12 cellular contexts compared by ENCODE assay signal in genomic region chr9:69200071-69200470, GRCh38. TPM values are rescaled to one million over a fixed set of nuclear protein-coding genes. Genes with fewer than 3 reads are reported as not detected.
DNase-seq lines count a peak whose midpoint lies in the region; ATAC-seq, FAIRE-seq and TF ChIP-seq lines count a peak whose summit lies in the region.
"Had no signal": no experiment of that assay in that cellular context is flagged by ENCODE, and none has a peak within 500 bp of the region (broad histone marks: within the 10 kb centered on the region; RNA-seq: fewer than 3 reads in every experiment).

No MANE protein-coding gene starts in this region.

- peak overlapping the region in 6 of 8 donors; percentile 5 to 65 (median 36) for H3K4me3 Mint-ChIP-seq in CD4-positive, alpha-beta memory T cell

- peaks cover 10% of the 10 kb centered on the region for H3K4me1 ChIP-seq in CD4-positive, alpha-beta memory T cell (ENCODE audit: insufficient read depth, low read length)
- peaks cover 5 to 35% of the 10 kb centered on the region in 2 experiments; a peak in 4 of 5 replicates for H3K4me1 ChIP-seq in K562 (replicated peaks in 1 of 2; ENCODE audit: control insufficient read depth in 2 of 2, insufficient read depth in 2 of 2, low read length in 2 of 2)
- peaks cover 4 to 6% of the 10 kb centered on the region in 2 donors for H3K4me1 ChIP-seq in kidney (ENCODE audit: control insufficient read depth in 1 of 2, insufficient read depth in 1 of 2, low read depth in 1 of 2, low read length in 2 of 2)
- peaks cover 26% of the 10 kb centered on the region for H3K4me1 ChIP-seq in suprapubic skin

- TF ChIP-seq POLR2A in K562 (conservative IDR thresholded peaks at IDR 0.05) (no peak), suprapubic skin (IDR thresholded peaks at IDR 0.05) (no peak)

- intact Hi-C loops in CD4-positive, alpha-beta memory T cell (cut with micrococcal nuclease): no loop called here
- intact Hi-C loops in K562 (cut with micrococcal nuclease): no loop called here
- intact Hi-C loops in kidney (cut with DNase I): no loop called here

- H3K4me3 ChIP-seq in CD4-positive, alpha-beta memory T cell (ENCODE audit: low read length in 2 of 2): no peak overlapping the region
- H3K4me3 ChIP-seq in K562 (no peak overlapping the region), kidney (ENCODE audit: low read length in 2 of 2) (no peak overlapping the region), suprapubic skin (no peak overlapping the region)
- H3K4me3 ChIP-seq: transverse colon had no signal

- no peaks in the 10 kb centered on the region for H3K36me3 Mint-ChIP-seq in CD4-positive, alpha-beta memory T cell

- no peak overlapping the region for H3K4me2 ChIP-seq in K562 (ENCODE audit: insufficient read depth, low read length)

- no peaks in the 10 kb centered on the region for H3K9me3 Mint-ChIP-seq in CD4-positive, alpha-beta memory T cell

- peak in 1 of 2 experiments; percentile 36; a peak in 1 of 4 replicates for TF ChIP-seq RAD21 in K562 (CRISPR knock-in tag; conservative IDR thresholded peaks at IDR 0.05 in 1 of 2, IDR thresholded peaks at IDR 0.05 in 1 of 2)

- no peak overlapping the region for H3K27ac Mint-ChIP-seq in CD4-positive, alpha-beta memory T cell

- no peaks in the 10 kb centered on the region for H3K9me3 ChIP-seq in CD4-positive, alpha-beta memory T cell (ENCODE audit: control insufficient read depth in 1 of 2, low read length in 2 of 2)
- H3K9me3 ChIP-seq in K562 (replicated peaks; ENCODE audit: control insufficient read depth, insufficient read depth, low read depth, low read length) (no peaks in the 10 kb centered on the region), kidney (ENCODE audit: control insufficient read depth in 1 of 2, low read length in 2 of 2) (no peaks in the 10 kb centered on the region), suprapubic skin (no peaks in the 10 kb centered on the region)
- H3K9me3 ChIP-seq: transverse colon had no signal

- CTCF ChIA-PET in CD4-positive, alpha-beta memory T cell (lab: Charles Lee; ENCODE audit: partially characterized antibody): interaction anchor here (0.6 to 12.0 kb wide), 3 partner anchors 9 to 202 kb away, joined by 3 to 250 read pairs (median 3); no protein-coding TSS in a partner anchor
- CTCF ChIA-PET in K562 (lab: Yijun Ruan, JAX; ENCODE audit: low intra/inter-chr PET ratio): interaction anchor here (1.6 kb wide), 1 partner anchor 146 kb away, joined by 5 read pairs; no protein-coding TSS in a partner anchor

- H3K27me3 Mint-ChIP-seq in CD4-positive, alpha-beta memory T cell: no peaks in the 10 kb centered on the region

- 25% methylated on average over 3 of the region's 6 CpGs for WGBS in K562 (ENCODE audit: insufficient coverage, low coverage, missing lambda C conversion rate)
- WGBS in suprapubic skin: 45% methylated on average over 6 of the region's 6 CpGs

- POLR2A ChIA-PET in CD4-positive, alpha-beta memory T cell (lab: Charles Lee; ENCODE audit: partially characterized antibody): no interaction called here
- POLR2A ChIA-PET in K562 (lab: Yijun Ruan, JAX): interaction anchor here (0.7 to 1.2 kb wide), 3 partner anchors 13 to 487 kb away, joined by 3 to 5 read pairs (median 3); no protein-coding TSS in a partner anchor

- BruUV-seq in K562 (replicated peaks; lab: Mats Ljungman, UMichigan): no TSS peak

- peak; percentile 80 for ATAC-seq in K562
- no peak for ATAC-seq in GM21381 (IDR thresholded peaks at IDR 0.05; ENCODE audit: unreplicated experiment)
- ATAC-seq in GM21825 (IDR thresholded peaks at IDR 0.05; ENCODE audit: unreplicated experiment): no peak

- no peaks in the 10 kb centered on the region; the same call in 1 of the 2 replicates for H4K20me1 ChIP-seq in K562 (replicated peaks; ENCODE audit: control insufficient read depth, insufficient read depth, low read length)

- no peaks in the 10 kb centered on the region for H3K36me3 ChIP-seq in CD4-positive, alpha-beta memory T cell (ENCODE audit: insufficient read depth, low read length)
- H3K36me3 ChIP-seq in K562 (ENCODE audit: control insufficient read depth, insufficient read depth, low read length) (no peaks in the 10 kb centered on the region; the same call in 2 of the 3 replicates), kidney (ENCODE audit: control insufficient read depth in 1 of 2, insufficient read depth in 2 of 2, low read length in 2 of 2) (no peaks in the 10 kb centered on the region), suprapubic skin (no peaks in the 10 kb centered on the region)
- H3K36me3 ChIP-seq: transverse colon had no signal

- FAIRE-seq in K562 (lab: Jason Lieb, UNC) (peak; percentile 67), kidney (lab: Jason Lieb, UNC) (no peak)

- no peaks in the 10 kb centered on the region for H3K27me3 ChIP-seq in CD4-positive, alpha-beta memory T cell (ENCODE audit: insufficient read depth, low read length)
- H3K27me3 ChIP-seq in K562 (ENCODE audit: control insufficient read depth in 2 of 2, insufficient read depth in 2 of 2, low read length in 2 of 2): no peaks in the 10 kb centered on the region
- no peaks in the 10 kb centered on the region for H3K27me3 ChIP-seq in suprapubic skin
- H3K27me3 ChIP-seq: transverse colon had no signal

- H3K9me1 ChIP-seq in K562 (ENCODE audit: control insufficient read depth, insufficient read depth, low read length): no peaks in the 10 kb centered on the region

- in situ Hi-C loops in K562 (cut with MboI): no loop called here

- H3K4me1 Mint-ChIP-seq in CD4-positive, alpha-beta memory T cell: peaks cover 12 to 23% (median 18%) of the 10 kb centered on the region in 4 donors

- no peak for TF ChIP-seq EP300 in K562 (IDR thresholded peaks at IDR 0.05; ENCODE audit: low read length)
- no peak for TF ChIP-seq EP300 in suprapubic skin (IDR thresholded peaks at IDR 0.05)

- DNase-seq in CD4-positive, alpha-beta memory T cell: no peak
- DNase-seq in HCEC 1CT (peak; percentile 8), K562 (ENCODE audit: extremely low read depth in 1 of 4, low spot score in 3 of 4) (peak; percentile 47 to 57 (median 54)), kidney (peak; percentile 77), suprapubic skin (ENCODE audit: low spot score in 2 of 2) (no peak), mesenteric fat pad (ENCODE audit: low spot score) (no peak)
- DNase-seq: effector memory CD4-positive, alpha-beta T cell; kidney glomerular epithelial cell; NCI-H1105; transverse colon had no signal

- H3K9ac ChIP-seq in K562 (ENCODE audit: insufficient read depth in 1 of 2, low read depth in 2 of 2, low read length in 2 of 2) (no peak overlapping the region), kidney (ENCODE audit: low read length in 2 of 2) (no peak overlapping the region)

- peaks cover 22% of the 10 kb centered on the region for H3K79me2 ChIP-seq in K562 (ENCODE audit: control insufficient read depth, insufficient read depth, low read length)

- TF ChIP-seq CTCF in K562 (IDR thresholded peaks at IDR 0.05 in 2 of 3, conservative IDR thresholded peaks at IDR 0.05 in 1 of 3; ENCODE audit: insufficient read depth in 2 of 3, low read depth in 1 of 3, low read length in 3 of 3) (peak in 1 of 3 experiments; percentile 34; a peak in 2 of 6 replicates), kidney (IDR thresholded peaks at IDR 0.05; ENCODE audit: borderline replicate concordance, extremely low read depth, insufficient read depth) (no peak), suprapubic skin (IDR thresholded peaks at IDR 0.05) (no peak)

- no peak overlapping the region for H2AFZ ChIP-seq in K562 (ENCODE audit: low read depth, low read length)

- H3K27ac ChIP-seq in CD4-positive, alpha-beta memory T cell (ENCODE audit: low read depth, low read length): no peak overlapping the region
- H3K27ac ChIP-seq in K562 (ENCODE audit: extremely low read depth, low read depth, low read length) (no peak overlapping the region), kidney (ENCODE audit: low read depth in 2 of 2, low read length in 2 of 2) (no peak overlapping the region), suprapubic skin (no peak overlapping the region)
- H3K27ac ChIP-seq: transverse colon had no signal

TF ChIP-seq in K562, 482 proteins besides CTCF, POLR2A, EP300 and RAD21 (continues in another document):
- TF ChIP-seq ZBTB8A (IDR thresholded peaks at IDR 0.05; ENCODE audit: partially characterized antibody): no peak
- TF ChIP-seq NR2F6 (CRISPR knock-in tag; IDR thresholded peaks at IDR 0.05): no peak
- TF ChIP-seq EGR1 (conservative IDR thresholded peaks at IDR 0.05): 0 out of 2 replicates have a peak, but pooled peaks have one; percentile 42
- no peak for TF ChIP-seq ZNF586 (CRISPR knock-in tag; conservative IDR thresholded peaks at IDR 0.05)
- no peak for TF ChIP-seq GABPB1 (CRISPR knock-in tag; IDR thresholded peaks at IDR 0.05)

RNA-seq across cellular contexts. Expression of gene TJP2, which starts 26.0 kb away (rescaled TPM):
- total RNA-seq in CD4-positive, alpha-beta memory T cell: 10 to 100 TPM in 1 of 2 experiments, 1 to 10 TPM in 1; 9.9 to 10.3 TPM
- polyA plus RNA-seq in CD4-positive, alpha-beta memory T cell: 1 to 10 TPM; 2.4 to 7.7 TPM
- 65.2 and 119 TPM in 2 replicates for total RNA-seq in K562 (2011; cell fraction: chromatin; rRNA removed; ENCODE audit: low replicate concordance)
- total RNA-seq in K562 (2011; cell fraction: nucleolus; rRNA removed): 35.0 and 35.9 TPM in 2 replicates
- 57.6 and 73.1 TPM in 2 replicates for total RNA-seq in K562 (2011; cell fraction: nucleoplasm; rRNA removed)
- 14.9 and 18.5 TPM in 2 replicates for total RNA-seq in K562 (2014; rRNA removed)
- 16.8 and 17.4 TPM in 2 replicates for total RNA-seq in K562 (2014; rRNA removed; fragmentation: Illumina TruSeq; extraction: Trizol)
- 13.3 and 14.0 TPM in 2 replicates for total RNA-seq in K562 (2015; rRNA removed; fragmentation: Illumina TruSeq; extraction: Trizol)
- 17.7 and 19.4 TPM in 2 replicates for total RNA-seq in K562 (2021)
- 24.1 TPM in 2 replicates for polyA plus RNA-seq in K562 (2011; rRNA removed)
- 8.9 and 13.3 TPM in 2 replicates for polyA plus RNA-seq in K562 (2011; cell fraction: cytosol; rRNA removed)
- 34.6 and 49.8 TPM in 2 replicates for polyA plus RNA-seq in K562 (2011; cell fraction: nucleus; rRNA removed)
- 15.6 and 17.7 TPM in 2 replicates for polyA plus RNA-seq in K562 (2012)
- 13.1 and 17.2 TPM in 2 replicates for polyA plus RNA-seq in K562 (2014; fragmentation: Illumina TruSeq; extraction: Trizol)
- 1 to 10 TPM; 4.0 to 4.5 TPM for polyA plus RNA-seq in K562 (2014; fragmentation: Nextera tagmentation; extraction: Ambion mirVana)
- polyA plus RNA-seq in K562 (2014; rRNA removed): 12.8 and 13.4 TPM in 2 replicates
- 20.1 and 27.5 TPM in 2 replicates for polyA minus RNA-seq in K562 (2011; rRNA and poly(A)+ RNA removed)
- polyA minus RNA-seq in K562 (2011; cell fraction: cytosol; rRNA and poly(A)+ RNA removed): 14.5 and 14.7 TPM in 2 replicates
- 13.7 and 25.8 TPM in 2 replicates for polyA minus RNA-seq in K562 (2011; cell fraction: nucleus; rRNA and poly(A)+ RNA removed)
- total RNA-seq in kidney: 148 TPM
- polyA plus RNA-seq in kidney (ENCODE audit: insufficient read depth, low read depth, low replicate concordance): 35.9 TPM
- 100 to 1,000 TPM in 3 of 4 donors, 10 to 100 TPM in 1; 96.3 to 240 (median 117) TPM for total RNA-seq in suprapubic skin
- total RNA-seq in mesenteric fat pad: 105 TPM

Comparison
In these comparisons a context has a peak if more than half of its experiments do, and no peak if none do; other contexts are left out.
1. DNase-seq: peak in HCEC 1CT (single experiment), K562 (4 of 4) and kidney (single experiment); none in CD4-positive, alpha-beta memory T cell (0 of 5), suprapubic skin (0 of 2) and mesenteric fat pad (single experiment).